Comparison of ENCODE assay signal across 8 cellular contexts in the genomic region with DNA sequence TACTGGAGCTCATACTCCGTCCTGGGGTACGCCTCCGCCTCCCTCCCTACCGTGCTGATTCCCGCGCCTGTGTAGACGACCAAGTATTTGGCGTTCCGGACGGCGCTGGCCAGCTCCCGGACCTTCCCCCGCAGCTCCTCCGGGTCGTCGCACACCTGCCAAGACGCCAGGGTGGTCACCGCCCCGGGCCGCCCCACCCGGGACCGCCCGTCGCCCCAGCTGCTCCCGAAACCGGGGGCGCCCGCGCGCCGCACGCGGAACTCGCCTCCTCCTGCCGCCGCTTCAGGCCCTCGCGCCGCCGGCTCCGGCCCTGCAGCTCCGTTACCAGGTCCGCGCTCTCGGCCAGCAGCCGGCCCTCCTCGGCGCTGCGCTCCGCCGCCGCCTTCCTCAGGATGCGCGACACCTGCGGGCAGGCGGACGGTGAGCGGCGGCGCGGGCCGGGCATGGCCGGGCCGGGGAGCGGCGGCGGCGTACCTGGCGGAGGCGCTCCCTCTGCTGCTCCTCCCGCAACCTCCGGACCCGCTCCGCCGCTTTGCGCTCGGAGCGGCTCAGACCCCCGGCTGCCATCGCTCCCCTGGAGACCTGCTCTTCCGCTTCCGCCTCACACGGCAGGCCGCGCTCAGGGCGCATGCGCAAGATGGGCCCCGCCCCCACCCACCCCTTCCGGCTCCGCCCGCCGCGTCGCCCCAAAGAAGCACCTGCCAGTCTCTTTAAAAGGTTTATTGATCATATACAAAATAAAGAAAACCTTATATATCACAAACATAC. TPM values are rescaled to one million over a fixed set of nuclear protein-coding genes. Genes with fewer than 3 reads are reported as not detected.
DNase-seq lines count a peak whose midpoint lies in the region; ATAC-seq and TF ChIP-seq lines count a peak whose summit lies in the region.

A gene with protein sequence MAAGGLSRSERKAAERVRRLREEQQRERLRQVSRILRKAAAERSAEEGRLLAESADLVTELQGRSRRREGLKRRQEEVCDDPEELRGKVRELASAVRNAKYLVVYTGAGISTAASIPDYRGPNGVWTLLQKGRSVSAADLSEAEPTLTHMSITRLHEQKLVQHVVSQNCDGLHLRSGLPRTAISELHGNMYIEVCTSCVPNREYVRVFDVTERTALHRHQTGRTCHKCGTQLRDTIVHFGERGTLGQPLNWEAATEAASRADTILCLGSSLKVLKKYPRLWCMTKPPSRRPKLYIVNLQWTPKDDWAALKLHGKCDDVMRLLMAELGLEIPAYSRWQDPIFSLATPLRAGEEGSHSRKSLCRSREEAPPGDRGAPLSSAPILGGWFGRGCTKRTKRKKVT (minus strand): TSS at position 612 of the 768 bp plus-strand sequence. CDS start 45 bp downstream, at position 567.

- in situ Hi-C loops in endometrial microvascular endothelial cells (cut with HindIII; ENCODE audit: inconsistent ontology term, low pct_unique_long_range_greater_than_20kb, low sequenced_read_pairs): no loop called here

- peak; percentile 81 for ATAC-seq in GM19372 (IDR thresholded peaks at IDR 0.05; ENCODE audit: low read depth, unreplicated experiment)

- no peaks in the 10 kb centered on the region for H3K9me3 Mint-ChIP-seq in mesothelial cell of epicardium

- peak within 1 kb of the TSS; percentile 64 for H3K27ac Mint-ChIP-seq in mesothelial cell of epicardium

- H3K4me2 ChIP-seq in BLaER1: peak within 1 kb of the TSS; percentile 100

- peak within 1 kb of the TSS; percentile 93 for H3K27ac ChIP-seq in BLaER1

- no peaks in the 10 kb centered on the region for H3K9me3 ChIP-seq in BLaER1
- no peaks in the 10 kb centered on the region for H3K9me3 ChIP-seq in NT2/D1 (ENCODE audit: insufficient read depth, low read length)

- H3K27me3 ChIP-seq in BLaER1: no peaks in the 10 kb centered on the region
- no peaks in the 10 kb centered on the region for H3K27me3 ChIP-seq in NT2/D1 (ENCODE audit: insufficient read depth, insufficient read length)

- H3K36me3 Mint-ChIP-seq in mesothelial cell of epicardium: peaks cover 12% of the 10 kb centered on the region

- H3K9ac ChIP-seq in BLaER1: peak within 1 kb of the TSS; percentile 96
- H3K9ac ChIP-seq in NT2/D1 (ENCODE audit: insufficient read length, low read depth): peak within 1 kb of the TSS; percentile 98

- peak within 1 kb of the TSS; percentile 79 for H3K4me3 Mint-ChIP-seq in mesothelial cell of epicardium

- DNase-seq in HT1080 (ENCODE audit: low read depth) (peak; percentile 49), NT2/D1 (ENCODE audit: low read depth, low spot score) (peak; percentile 40), mesothelial cell of epicardium (ENCODE audit: low spot score in 2 of 2, unreplicated experiment in 2 of 2) (peak; percentile 63 to 82)
- peak; percentile 54 for DNase-seq in activated CD8-positive, alpha-beta memory T cell treated with anti-CD3 and anti-CD28 coated beads, Interleukin-2, amount 50 U/mL, for 24 hours (ENCODE audit: extremely low read depth)
- peak; percentile 59 to 75 for DNase-seq in stimulated activated CD8-positive, alpha-beta memory T cell treated with anti-CD3 and anti-CD28 coated beads, Interleukin-15, amount 100 ng/mL, for 48 hours (ENCODE audit: low read depth in 2 of 2)

- H3K36me3 ChIP-seq in BLaER1 (peaks cover 58% of the 10 kb centered on the region), NT2/D1 (ENCODE audit: insufficient read depth, insufficient read length, low read length) (peaks cover 79% of the 10 kb centered on the region)

- H3K4me3 ChIP-seq in BLaER1: peak within 1 kb of the TSS; percentile 99
- peak within 1 kb of the TSS; percentile 85 for H3K4me3 ChIP-seq in NT2/D1 (ENCODE audit: insufficient read length, low read depth)

- peaks cover 51% of the 10 kb centered on the region for H4K20me1 ChIP-seq in BLaER1

- H3K4me1 Mint-ChIP-seq in mesothelial cell of epicardium: peaks cover 9% of the 10 kb centered on the region

- TF ChIP-seq CTCF in mesothelial cell of epicardium (IDR thresholded peaks at IDR 0.05; ENCODE audit: unreplicated experiment): no peak

- H3K27me3 Mint-ChIP-seq in mesothelial cell of epicardium (ENCODE audit: low read depth): no peaks in the 10 kb centered on the region

- H3K4me1 ChIP-seq in BLaER1 (peaks cover 64% of the 10 kb centered on the region), NT2/D1 (ENCODE audit: insufficient read depth, insufficient read length) (peaks cover 26% of the 10 kb centered on the region)

RNA-seq across cellular contexts. Expression of the gene that starts here (rescaled TPM):
- total RNA-seq in HT1080 (2014; rRNA removed; shearing (Covaris generic)): 19.4 and 20.2 TPM in 2 replicates
- polyA plus RNA-seq in HT1080 (2015; cell fraction: cytosol; rRNA removed): 13.3 and 14.3 TPM in 2 replicates
- 75.2 and 76.0 TPM in 2 replicates for polyA plus RNA-seq in HT1080 (2015; cell fraction: nucleus; rRNA removed)
- total RNA-seq in endometrial microvascular endothelial cells (ENCODE audit: inconsistent ontology term): 14.3 TPM
- 18.9 to 22.6 TPM (median 21.3 TPM) in 3 replicates for total RNA-seq in mesothelial cell of epicardium

Comparison
In these comparisons a context has a peak if more than half of its experiments do, and no peak if none do; other contexts are left out.
1. Peak in every context shown above with its lines: DNase-seq, ATAC-seq, H3K4me3 ChIP-seq and H3K27ac ChIP-seq.